10 cellular contexts compared by ENCODE assay signal in genomic region chr4:103429283-103429682, GRCh38.
DNase-seq lines count a peak whose midpoint lies in the region; ATAC-seq and TF ChIP-seq lines count a peak whose summit lies in the region.
"Had no signal": no experiment of that assay in that cellular context is flagged by ENCODE, and none has a peak within 500 bp of the region (broad histone marks: within the 10 kb centered on the region; RNA-seq: fewer than 3 reads in every experiment).

No MANE protein-coding gene starts in this region.

- DNase-seq in DMS53 (lab: John Stamatoyannopoulos, UW) (peak; percentile 3), DMS53 treated with DMSO at 0.1 percent for 48 hours (lab: John Stamatoyannopoulos, UW; ENCODE audit: unreplicated experiment) (no peak), iPS DF 6.9 (ENCODE audit: low read depth, low spot score) (peak; percentile 78), smooth muscle cell (lab: John Stamatoyannopoulos, UW; ENCODE audit: unreplicated experiment) (no peak), caudate nucleus (lab: John Stamatoyannopoulos, UW) (no peak)
- DNase-seq in activated effector memory CD4-positive, alpha-beta T cell treated with Interleukin-2 at 50 U/mL for 16 hours = no peak
- DNase-seq: PC-9 had no signal

- H3F3A ChIP-seq in smooth muscle cell (ENCODE audit: low read depth) = no peaks in the 10 kb centered on the region

- no peak overlapping the region for H2AFZ ChIP-seq in smooth muscle cell (ENCODE audit: low read depth)
- H2AFZ ChIP-seq: PC-9 had no signal

- WGBS in iPS DF 6.9 (ENCODE audit: insufficient coverage, insufficient read length) = no CpG with 5 or more reads among the region's 7 CpGs
- WGBS in smooth muscle cell (ENCODE audit: low lambda C conversion rate) = 63% methylated on average over 7 of the region's 7 CpGs

- H3K27ac ChIP-seq in iPS DF 6.9 (ENCODE audit: low read length) = no peak overlapping the region
- no peak overlapping the region for H3K27ac ChIP-seq in smooth muscle cell (ENCODE audit: low read depth)
- no peak overlapping the region for H3K27ac ChIP-seq in caudate nucleus (ENCODE audit: low read depth, low read length)
- H3K27ac ChIP-seq: A549, PC-9 had no signal

- no peaks in the 10 kb centered on the region for H3K79me2 ChIP-seq in smooth muscle cell (ENCODE audit: low read depth)

- ATAC-seq in GM21529 (IDR thresholded peaks at IDR 0.05; ENCODE audit: unreplicated experiment) (peak; percentile 84), HG03469 (IDR thresholded peaks at IDR 0.05; ENCODE audit: unreplicated experiment) (peak; percentile 57)

- TF ChIP-seq CTCF in smooth muscle cell (IDR thresholded peaks at IDR 0.05; ENCODE audit: borderline replicate concordance, insufficient read depth, poor library complexity, severe bottlenecking) = no peak

- H3K9me3 ChIP-seq in iPS DF 6.9 (ENCODE audit: control insufficient read depth, insufficient read depth, low read length) (no peaks in the 10 kb centered on the region), smooth muscle cell (replicated peaks; ENCODE audit: low read depth) (no peaks in the 10 kb centered on the region)
- H3K9me3 ChIP-seq: A549 had no signal

- H3K27me3 ChIP-seq in iPS DF 6.9 (ENCODE audit: control insufficient read depth, insufficient read depth, low read length) (no peaks in the 10 kb centered on the region), smooth muscle cell (ENCODE audit: low read depth) (no peaks in the 10 kb centered on the region)

- no peaks in the 10 kb centered on the region for H4K20me1 ChIP-seq in smooth muscle cell (ENCODE audit: low read depth)

- H3K4me3 ChIP-seq in iPS DF 6.9 (ENCODE audit: low read length) (no peak overlapping the region), smooth muscle cell (no peak overlapping the region)
- H3K4me3 ChIP-seq: A549, PC-9 had no signal

- no peak overlapping the region for H3K4me2 ChIP-seq in smooth muscle cell
- H3K4me2 ChIP-seq: A549, PC-9 had no signal

- no peaks in the 10 kb centered on the region for H3K36me3 ChIP-seq in iPS DF 6.9 (ENCODE audit: control insufficient read depth, insufficient read depth, low read length)
- no peaks in the 10 kb centered on the region for H3K36me3 ChIP-seq in smooth muscle cell (ENCODE audit: low read depth)

- H3K9ac ChIP-seq in smooth muscle cell (ENCODE audit: low read depth) = no peak overlapping the region

- H3K4me1 ChIP-seq in iPS DF 6.9 (ENCODE audit: control insufficient read depth, insufficient read depth, low read length) (peaks cover 1% of the 10 kb centered on the region; the same call in 1 of the 2 replicates), smooth muscle cell (ENCODE audit: low read depth) (no peaks in the 10 kb centered on the region)

Comparison
In these comparisons a context has a peak if more than half of its experiments do, and no peak if none do; other contexts are left out.
1. DNase-seq: peak in DMS53 (single experiment) and iPS DF 6.9 (single experiment); none in DMS53 treated with DMSO at 0.1 percent for 48 hours (single experiment), smooth muscle cell (single experiment), activated effector memory CD4-positive, alpha-beta T cell treated with Interleukin-2 at 50 U/mL for 16 hours (single experiment) and caudate nucleus (0 of 61).